Comparison of ENCODE assay signal across 12 cellular contexts in genomic region chr18:68679531-68679930, GRCh38. TPM values are rescaled to one million over a fixed set of nuclear protein-coding genes. Genes with fewer than 3 reads are reported as not detected.
DNase-seq lines count a peak whose midpoint lies in the region; ATAC-seq, FAIRE-seq and TF ChIP-seq lines count a peak whose summit lies in the region.
"Had no signal": no experiment of that assay in that cellular context is flagged by ENCODE, and none has a peak within 500 bp of the region (broad histone marks: within the 10 kb centered on the region; RNA-seq: fewer than 3 reads in every experiment).

No MANE protein-coding gene starts in this region.

- H3K4me3 ChIP-seq in bronchial epithelial cell (ENCODE audit: low read depth, low read length) (no peak overlapping the region), PC-3 (ENCODE audit: low read length) (no peak overlapping the region), mesendoderm (ENCODE audit: low read length) (no peak overlapping the region)

- intact Hi-C loops in PC-3 (cut with micrococcal nuclease) = no loop called here

- no peaks in the 10 kb centered on the region for H3K79me1 ChIP-seq in mesendoderm (ENCODE audit: low read length)

- DNase-seq in AG08396 (ENCODE audit: low spot score) (peak; percentile 32), ELR (ENCODE audit: low read depth) (peak; percentile 3), bronchial epithelial cell (ENCODE audit: low read depth) (peak; percentile 7), left lobe of liver (ENCODE audit: low spot score) (no peak), PC-3 (no peak), mesendoderm (no peak), D721Med (ENCODE audit: insufficient read length, low spot score) (no peak)
- DNase-seq in activated effector memory CD4-positive, alpha-beta T cell treated with Interleukin-2 at 50 U/mL for 16 hours = no peak
- DNase-seq: activated CD4-positive, alpha-beta memory T cell treated with anti-CD3 and anti-CD28 coated beads, Interleukin-2, amount 10 ng/mL, durations not matched to agents 7 days and 5 days; activated naive CD8-positive, alpha-beta T cell treated with anti-CD3 and anti-CD28 coated beads, Interleukin-2, amount 50 U/mL, for 24 hours; glutamatergic neuron; NCI-H774 had no signal

- H2BK5ac ChIP-seq in mesendoderm (ENCODE audit: low read length) = no peak overlapping the region

- H2AFZ ChIP-seq in PC-3 (ENCODE audit: low read length) = no peak overlapping the region

- no peaks in the 10 kb centered on the region for H3F3A ChIP-seq in PC-3 (ENCODE audit: low read length, unreplicated experiment)

- no peak overlapping the region for H2AK5ac ChIP-seq in mesendoderm (ENCODE audit: low read length)

- H4K8ac ChIP-seq in mesendoderm (ENCODE audit: low read depth, low read length) = no peak overlapping the region

- TF ChIP-seq CTCF in bronchial epithelial cell (IDR thresholded peaks at IDR 0.05; ENCODE audit: insufficient read depth, low read length, severe bottlenecking) = no peak
- no peak for TF ChIP-seq CTCF in PC-3 (conservative IDR thresholded peaks at IDR 0.05; ENCODE audit: low read depth, low read length)
- no peak for TF ChIP-seq CTCF in D721Med (IDR thresholded peaks at IDR 0.05; ENCODE audit: insufficient read depth, missing control alignments)

- FAIRE-seq in bronchial epithelial cell (lab: Jason Lieb, UNC) = no peak
- FAIRE-seq in D721Med (lab: Jason Lieb, UNC) = no peak

- ATAC-seq in left lobe of liver (peak; percentile 92), PC-3 (no peak)
- ATAC-seq: activated naive CD8-positive, alpha-beta T cell treated with anti-CD3 and anti-CD28 coated beads, Interleukin-2, amount 50 U/mL, for 24 hours had no signal

- H2BK120ac ChIP-seq in mesendoderm (ENCODE audit: low read depth, low read length) = no peak overlapping the region

- WGBS in mesendoderm (ENCODE audit: extremely low coverage, insufficient coverage, low lambda C conversion rate) = no CpG with 5 or more reads among the region's 1 CpG

- no peaks in the 10 kb centered on the region for H3K9me2 ChIP-seq in PC-3 (replicated peaks; ENCODE audit: low read length)

- no peaks in the 10 kb centered on the region for H4K20me1 ChIP-seq in PC-3 (ENCODE audit: low read length)

- H3K18ac ChIP-seq in mesendoderm (ENCODE audit: low read length) = no peak overlapping the region

- POLR2A ChIA-PET in PC-3 (lab: Charles Lee; ENCODE audit: unreplicated experiment) = no interaction called here

- no peak overlapping the region for H4K5ac ChIP-seq in mesendoderm (ENCODE audit: low read length)

- no peak overlapping the region for H3K23ac ChIP-seq in mesendoderm (ENCODE audit: low read length)

- H3K27me3 ChIP-seq in bronchial epithelial cell (ENCODE audit: control insufficient read depth, insufficient read depth, low read length) (no peaks in the 10 kb centered on the region), PC-3 (ENCODE audit: low read length) (no peaks in the 10 kb centered on the region), mesendoderm (ENCODE audit: insufficient read depth, low read length, poor library complexity) (no peaks in the 10 kb centered on the region)

- no peaks in the 10 kb centered on the region for H3K79me2 ChIP-seq in PC-3 (ENCODE audit: low read length)
- H3K79me2 ChIP-seq in mesendoderm (ENCODE audit: control insufficient read depth, insufficient read depth, low read length) = no peaks in the 10 kb centered on the region

- no peaks in the 10 kb centered on the region for H3K9me3 ChIP-seq in PC-3 (ENCODE audit: low read length)

- H3K36me3 ChIP-seq in bronchial epithelial cell (ENCODE audit: control insufficient read depth, insufficient read depth, low read length) (peaks cover 2% of the 10 kb centered on the region), PC-3 (ENCODE audit: low read depth, low read length) (peaks cover 59% of the 10 kb centered on the region), mesendoderm (ENCODE audit: control insufficient read depth, insufficient read depth, low read length) (peaks cover 2% of the 10 kb centered on the region)

- no peak overlapping the region for H3K4ac ChIP-seq in mesendoderm (ENCODE audit: low read depth, low read length)

- H3K56ac ChIP-seq in mesendoderm (ENCODE audit: low read length) = no peak overlapping the region

- no peak overlapping the region for H3K4me2 ChIP-seq in PC-3 (ENCODE audit: low read length)
- H3K4me2 ChIP-seq in mesendoderm (ENCODE audit: low read length) = no peak overlapping the region

- BruUV-seq in PC-3 (replicated peaks; lab: Mats Ljungman, UMichigan) = no TSS peak

- H3K27ac ChIP-seq in PC-3 (ENCODE audit: low read length) (no peak overlapping the region), mesendoderm (ENCODE audit: low read depth, low read length) (no peak overlapping the region)

- no peaks in the 10 kb centered on the region for H3K4me1 ChIP-seq in PC-3 (ENCODE audit: insufficient read depth, low read length)
- no peaks in the 10 kb centered on the region for H3K4me1 ChIP-seq in mesendoderm (ENCODE audit: control insufficient read depth, low read depth, low read length)

- H3K9ac ChIP-seq in PC-3 (ENCODE audit: low read length) = no peak overlapping the region
- no peak overlapping the region for H3K9ac ChIP-seq in mesendoderm (ENCODE audit: low read length)

- H2BK15ac ChIP-seq in mesendoderm (replicated peaks; ENCODE audit: low read depth) = no peak overlapping the region

- CTCF ChIA-PET in PC-3 (lab: Charles Lee) = no interaction called here

RNA-seq across cellular contexts. Expression of gene TMX3, which starts 35.4 kb away (rescaled TPM):
- total RNA-seq in bronchial epithelial cell = 35.8 and 40.2 TPM in 2 replicates
- total RNA-seq in left lobe of liver = 15.6 TPM
- 39.1 and 50.1 TPM in 2 replicates for total RNA-seq in PC-3 (2014; rRNA removed)
- polyA plus RNA-seq in mesendoderm (2013, experiment 1 of 2) = 18.9 TPM
- polyA plus RNA-seq in mesendoderm (2013, experiment 2 of 2) = 19.9 TPM

Comparison
In these comparisons a context has a peak if more than half of its experiments do, and no peak if none do; other contexts are left out.
1. DNase-seq: peak in AG08396 (single experiment), ELR (single experiment) and bronchial epithelial cell (single experiment); none in left lobe of liver (single experiment), PC-3 (single experiment), mesendoderm (single experiment), activated effector memory CD4-positive, alpha-beta T cell treated with Interleukin-2 at 50 U/mL for 16 hours (single experiment) and D721Med (single experiment).